In genomic region chr13:37648604-37649003, GRCh38 we compare ENCODE assay signal across 23 cellular contexts. TPM values are rescaled to one million over a fixed set of nuclear protein-coding genes. Genes with fewer than 3 reads are reported as not detected.
DNase-seq lines count a peak whose midpoint lies in the region; ATAC-seq, FAIRE-seq and TF ChIP-seq lines count a peak whose summit lies in the region.
"Had no signal": no experiment of that assay in that cellular context is flagged by ENCODE, and none has a peak within 500 bp of the region (broad histone marks: within the 10 kb centered on the region; RNA-seq: fewer than 3 reads in every experiment).

No MANE protein-coding gene starts in this region.

- no peak overlapping the region for H3K27ac Mint-ChIP-seq in activated T-helper 17 cell treated with anti-CD3 and anti-CD28 coated beads, Interleukin-2, amount 50 U/mL, for 72 hours
- H3K27ac Mint-ChIP-seq: activated CD8-positive, alpha-beta T cell treated with anti-CD3 and anti-CD28 coated beads for 36 hours; activated naive CD8-positive, alpha-beta T cell treated with anti-CD3 and anti-CD28 coated beads for 36 hours; B cell had no signal

- H3K9me3 ChIP-seq in MG63: no peaks in the 10 kb centered on the region

- H3K4me1 Mint-ChIP-seq in activated T-helper 17 cell treated with anti-CD3 and anti-CD28 coated beads, Interleukin-2, amount 50 U/mL, for 72 hours: no peaks in the 10 kb centered on the region
- H3K4me1 Mint-ChIP-seq: activated naive CD8-positive, alpha-beta T cell treated with anti-CD3 and anti-CD28 coated beads for 36 hours; B cell had no signal

- TF ChIP-seq CTCF in epithelial cell of esophagus (IDR thresholded peaks at IDR 0.05; ENCODE audit: insufficient read depth, low read depth, low read length, missing control alignments): no peak

- DNase-seq in AG20443 (ENCODE audit: low spot score) (peak; percentile 32), MG63 (peak; percentile 62), epithelial cell of esophagus (ENCODE audit: low read depth) (peak; percentile 22), non-pigmented ciliary epithelial cell (ENCODE audit: low read depth) (peak; percentile 20), Kasumi-1 (lab: John Stamatoyannopoulos, UW) (no peak), HTR-8/SVneo (ENCODE audit: insufficient read length, low spot score) (no peak)
- DNase-seq: activated CD8-positive, alpha-beta T cell treated with anti-CD3 and anti-CD28 coated beads for 36 hours; activated naive CD8-positive, alpha-beta T cell treated with anti-CD3 and anti-CD28 coated beads for 36 hours; activated T-cell treated with anti-CD3 and anti-CD28 coated beads, Interleukin-2, amount 50 U/mL, for 48 hours; islet precursor cell; mesenchymal stem cell; NCI-H1048; right cardiac atrium; stimulated activated CD4-positive, alpha-beta T cell treated with anti-CD3 and anti-CD28 coated beads, Interleukin-1b, Interleukin-23, amount 100 ng/mL, for 48 hours; T-helper 1 cell; WERI-Rb-1 had no signal

- H3K36me3 ChIP-seq in MG63: peaks cover 2% of the 10 kb centered on the region; the same call in 1 of the 2 replicates
- H3K36me3 ChIP-seq: WERI-Rb-1 had no signal

- no peak overlapping the region for H3K4me3 Mint-ChIP-seq in activated T-helper 17 cell treated with anti-CD3 and anti-CD28 coated beads, Interleukin-2, amount 50 U/mL, for 72 hours
- H3K4me3 Mint-ChIP-seq: activated CD8-positive, alpha-beta T cell treated with anti-CD3 and anti-CD28 coated beads for 36 hours; activated naive CD8-positive, alpha-beta T cell treated with anti-CD3 and anti-CD28 coated beads for 36 hours; B cell; neural crest cell had no signal

- no peaks in the 10 kb centered on the region for H3K27me3 ChIP-seq in MG63

- H3K27me3 Mint-ChIP-seq in activated T-helper 17 cell treated with anti-CD3 and anti-CD28 coated beads, Interleukin-2, amount 50 U/mL, for 72 hours: no peaks in the 10 kb centered on the region
- H3K27me3 Mint-ChIP-seq: activated CD8-positive, alpha-beta T cell treated with anti-CD3 and anti-CD28 coated beads for 36 hours; activated naive CD8-positive, alpha-beta T cell treated with anti-CD3 and anti-CD28 coated beads for 36 hours; B cell had no signal

- FAIRE-seq in HTR-8/SVneo (lab: Jason Lieb, UNC): no peak
- FAIRE-seq: D721Med, endometrium, GM19239 had no signal

- no peak overlapping the region for H3K4me3 ChIP-seq in MG63
- H3K4me3 ChIP-seq in epithelial cell of esophagus (ENCODE audit: low read length): no peak overlapping the region

- H3K36me3 Mint-ChIP-seq in activated T-helper 17 cell treated with anti-CD3 and anti-CD28 coated beads, Interleukin-2, amount 50 U/mL, for 72 hours (ENCODE audit: low read depth): no peaks in the 10 kb centered on the region
- H3K36me3 Mint-ChIP-seq: activated naive CD8-positive, alpha-beta T cell treated with anti-CD3 and anti-CD28 coated beads for 36 hours had no signal

- H3K9me3 Mint-ChIP-seq in activated T-helper 17 cell treated with anti-CD3 and anti-CD28 coated beads, Interleukin-2, amount 50 U/mL, for 72 hours: no peaks in the 10 kb centered on the region
- H3K9me3 Mint-ChIP-seq: activated naive CD8-positive, alpha-beta T cell treated with anti-CD3 and anti-CD28 coated beads for 36 hours had no signal

- ATAC-seq in GM19035 (IDR thresholded peaks at IDR 0.05; ENCODE audit: unreplicated experiment): no peak
- ATAC-seq in activated T-helper 17 cell treated with anti-CD3 and anti-CD28 coated beads, Interleukin-2, amount 50 U/mL, for 72 hours (replicated peaks): no peak
- ATAC-seq: activated CD8-positive, alpha-beta T cell treated with anti-CD3 and anti-CD28 coated beads for 36 hours; right cardiac atrium had no signal

RNA-seq across cellular contexts. Expression of gene POSTN, which starts 50.0 kb away (rescaled TPM):
- total RNA-seq in MG63 (2014; rRNA removed; shearing (Covaris generic); ENCODE audit: low replicate concordance): 10.5 and 15.1 TPM in 2 replicates
- not detected for total RNA-seq in activated T-helper 17 cell treated with anti-CD3 and anti-CD28 coated beads, Interleukin-2, amount 50 U/mL, for 72 hours
- total RNA-seq: activated CD8-positive, alpha-beta T cell treated with anti-CD3 and anti-CD28 coated beads for 36 hours; activated naive CD8-positive, alpha-beta T cell treated with anti-CD3 and anti-CD28 coated beads for 36 hours; B cell had no signal

Comparison
In these comparisons a context has a peak if more than half of its experiments do, and no peak if none do; other contexts are left out.
1. DNase-seq: peak in AG20443 (single experiment), MG63 (single experiment), epithelial cell of esophagus (single experiment) and non-pigmented ciliary epithelial cell (single experiment); none in Kasumi-1 (0 of 2) and HTR-8/SVneo (single experiment).
2. RNA of gene POSTN, which starts 50.0 kb away (total RNA-seq): 10.5 to 15.1 TPM in MG63; not detected in activated T-helper 17 cell treated with anti-CD3 and anti-CD28 coated beads, Interleukin-2, amount 50 U/mL, for 72 hours; every median in the first group is over 10 times any median in the second.